ENCODE assay signal across 1 cellular context in the genomic region with DNA sequence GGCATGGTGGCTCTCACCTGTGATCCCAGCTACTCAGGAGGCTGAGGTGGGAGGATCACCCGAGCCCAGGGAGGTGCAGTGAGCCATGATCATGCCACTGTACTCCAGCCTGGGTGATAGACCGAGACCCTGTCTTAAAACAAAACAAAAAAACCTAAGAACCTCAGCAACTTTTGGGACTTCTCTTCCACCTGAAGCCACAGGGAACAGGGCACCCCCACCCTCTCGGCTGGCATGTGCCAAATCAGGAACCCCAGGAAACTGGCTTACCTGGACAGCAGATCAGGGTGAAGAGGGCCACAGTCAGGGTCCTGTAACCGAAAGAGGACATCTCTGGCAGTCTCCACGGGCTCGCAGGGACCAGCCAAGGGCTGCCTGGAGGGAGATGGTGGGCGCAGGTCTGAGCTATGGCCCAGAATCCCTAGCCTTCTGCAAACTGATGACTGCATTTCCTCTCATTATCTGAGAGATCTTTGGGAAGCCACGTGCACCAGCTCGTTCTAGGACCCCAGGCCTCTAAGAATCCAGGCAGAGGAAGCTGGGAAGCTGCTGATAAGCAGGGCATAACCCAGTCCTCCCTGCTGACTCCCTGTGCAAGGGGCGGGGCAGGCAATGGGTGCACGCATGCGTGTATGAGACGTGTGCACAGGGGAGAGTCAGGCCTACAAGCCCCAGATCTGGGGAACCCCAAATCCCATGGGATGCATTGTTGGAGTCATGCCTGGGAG.
TF ChIP-seq lines count a peak whose summit lies in the region.

No MANE protein-coding gene starts in this region.

TF ChIP-seq in K562, 482 proteins besides CTCF, POLR2A, EP300 and RAD21 (continued from another document and continues in another):
- no peak for TF ChIP-seq NFATC3 (IDR thresholded peaks at IDR 0.05)
- peak; percentile 61 for TF ChIP-seq CHD1 (IDR thresholded peaks at IDR 0.05; ENCODE audit: low read length)
- TF ChIP-seq, protein P1, sequence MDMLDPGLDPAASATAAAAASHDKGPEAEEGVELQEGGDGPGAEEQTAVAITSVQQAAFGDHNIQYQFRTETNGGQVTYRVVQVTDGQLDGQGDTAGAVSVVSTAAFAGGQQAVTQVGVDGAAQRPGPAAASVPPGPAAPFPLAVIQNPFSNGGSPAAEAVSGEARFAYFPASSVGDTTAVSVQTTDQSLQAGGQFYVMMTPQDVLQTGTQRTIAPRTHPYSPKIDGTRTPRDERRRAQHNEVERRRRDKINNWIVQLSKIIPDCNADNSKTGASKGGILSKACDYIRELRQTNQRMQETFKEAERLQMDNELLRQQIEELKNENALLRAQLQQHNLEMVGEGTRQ (CRISPR knock-in tag; IDR thresholded peaks at IDR 0.05), result peak; percentile 68
- TF ChIP-seq HMGN3 (IDR thresholded peaks at IDR 0.05; ENCODE audit: borderline replicate concordance, extremely low read depth, insufficient read length, low read depth, low read length), result peak; percentile 76
- peak; percentile 43; the same call in 1 of the 2 replicates for TF ChIP-seq FOXM1 (IDR thresholded peaks at IDR 0.05; ENCODE audit: low read depth)
- TF ChIP-seq FOXM1 (CRISPR knock-in tag; IDR thresholded peaks at IDR 0.05; ENCODE audit: low read depth), result no peak
- TF ChIP-seq GATAD2B (IDR thresholded peaks at IDR 0.05; ENCODE audit: borderline replicate concordance), result peak; percentile 90; the same call in 1 of the 2 replicates
- peak; percentile 42; the same call in 1 of the 2 replicates for TF ChIP-seq NFE2 (IDR thresholded peaks at IDR 0.05; ENCODE audit: low read depth)
- TF ChIP-seq HINFP (tag; conservative IDR thresholded peaks at IDR 0.05; ENCODE audit: low read depth), result no peak
- TF ChIP-seq TFAP4 (CRISPR knock-in tag; IDR thresholded peaks at IDR 0.05; ENCODE audit: borderline replicate concordance), result peak; percentile 82
- peak in 1 of 2 experiments; percentile 94; a peak in 2 of 4 replicates for TF ChIP-seq SRF (CRISPR knock-in tag; IDR thresholded peaks at IDR 0.05)
- TF ChIP-seq ZNF311 (CRISPR knock-in tag; IDR thresholded peaks at IDR 0.05), result no peak
- TF ChIP-seq ZSCAN29 (IDR thresholded peaks at IDR 0.05), result no peak
- peak; percentile 71 for TF ChIP-seq RAD51 (IDR thresholded peaks at IDR 0.05; ENCODE audit: borderline replicate concordance, low read depth)
- TF ChIP-seq, protein P2, sequence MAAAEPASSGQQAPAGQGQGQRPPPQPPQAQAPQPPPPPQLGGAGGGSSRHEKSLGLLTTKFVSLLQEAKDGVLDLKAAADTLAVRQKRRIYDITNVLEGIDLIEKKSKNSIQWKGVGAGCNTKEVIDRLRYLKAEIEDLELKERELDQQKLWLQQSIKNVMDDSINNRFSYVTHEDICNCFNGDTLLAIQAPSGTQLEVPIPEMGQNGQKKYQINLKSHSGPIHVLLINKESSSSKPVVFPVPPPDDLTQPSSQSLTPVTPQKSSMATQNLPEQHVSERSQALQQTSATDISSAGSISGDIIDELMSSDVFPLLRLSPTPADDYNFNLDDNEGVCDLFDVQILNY (CRISPR knock-in tag; IDR thresholded peaks at IDR 0.05), result no peak
- peak; percentile 82 for TF ChIP-seq JUN (IDR thresholded peaks at IDR 0.05; ENCODE audit: borderline replicate concordance, low read depth, low read length)
- no peak for TF ChIP-seq JUN (CRISPR knock-in tag; IDR thresholded peaks at IDR 0.05; ENCODE audit: borderline replicate concordance)
- TF ChIP-seq, protein P3, sequence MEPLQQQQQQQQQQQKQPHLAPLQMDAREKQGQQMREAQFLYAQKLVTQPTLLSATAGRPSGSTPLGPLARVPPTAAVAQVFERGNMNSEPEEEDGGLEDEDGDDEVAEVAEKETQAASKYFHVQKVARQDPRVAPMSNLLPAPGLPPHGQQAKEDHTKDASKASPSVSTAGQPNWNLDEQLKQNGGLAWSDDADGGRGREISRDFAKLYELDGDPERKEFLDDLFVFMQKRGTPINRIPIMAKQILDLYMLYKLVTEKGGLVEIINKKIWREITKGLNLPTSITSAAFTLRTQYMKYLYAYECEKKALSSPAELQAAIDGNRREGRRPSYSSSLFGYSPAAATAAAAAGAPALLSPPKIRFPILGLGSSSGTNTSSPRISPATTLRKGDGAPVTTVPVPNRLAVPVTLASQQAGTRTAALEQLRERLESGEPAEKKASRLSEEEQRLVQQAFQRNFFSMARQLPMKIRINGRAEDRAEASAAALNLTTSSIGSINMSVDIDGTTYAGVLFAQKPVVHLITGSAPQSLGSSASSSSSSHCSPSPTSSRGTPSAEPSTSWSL (CRISPR knock-in tag; IDR thresholded peaks at IDR 0.05; ENCODE audit: borderline replicate concordance), result no peak
- no peak for TF ChIP-seq ZNF444 (CRISPR knock-in tag; IDR thresholded peaks at IDR 0.05)
- TF ChIP-seq NEUROD1 (IDR thresholded peaks at IDR 0.05; ENCODE audit: borderline replicate concordance, low read depth, low read length, partially characterized antibody), result peak; percentile 66
- no peak for TF ChIP-seq ZNF707 (CRISPR knock-in tag; conservative IDR thresholded peaks at IDR 0.05)
- no peak for TF ChIP-seq PTBP1 (IDR thresholded peaks at IDR 0.05; ENCODE audit: low read depth, low read length)
- TF ChIP-seq PCBP2 (IDR thresholded peaks at IDR 0.05; ENCODE audit: low read depth, low read length, poor library complexity, severe bottlenecking), result no peak
- TF ChIP-seq SUPT5H (IDR thresholded peaks at IDR 0.05), result peak; percentile 70
- TF ChIP-seq XRCC5 (IDR thresholded peaks at IDR 0.05; ENCODE audit: low read depth, low read length), result 0 out of 2 replicates have a peak, but pooled peaks have one; percentile 32
- TF ChIP-seq DACH1 (IDR thresholded peaks at IDR 0.05; ENCODE audit: partially characterized antibody), result no peak
- no peak for TF ChIP-seq TCF7 (IDR thresholded peaks at IDR 0.05; ENCODE audit: borderline replicate concordance)
- TF ChIP-seq SMC3 (conservative IDR thresholded peaks at IDR 0.05; ENCODE audit: insufficient read depth, low read depth, low read length), result no peak
- TF ChIP-seq HDAC3 (IDR thresholded peaks at IDR 0.05; ENCODE audit: borderline replicate concordance, partially characterized antibody), result peak; percentile 47
- TF ChIP-seq TEAD4 (IDR thresholded peaks at IDR 0.05; ENCODE audit: low read length), result peak; percentile 90
- no peak for TF ChIP-seq TEAD4 (CRISPR knock-in tag; IDR thresholded peaks at IDR 0.05; ENCODE audit: borderline replicate concordance)
- TF ChIP-seq MTF1 (CRISPR knock-in tag; IDR thresholded peaks at IDR 0.05; ENCODE audit: borderline replicate concordance), result no peak
- no peak for TF ChIP-seq ZNF778 (CRISPR knock-in tag; IDR thresholded peaks at IDR 0.05)
- peak; percentile 62 for TF ChIP-seq NFIC (IDR thresholded peaks at IDR 0.05)
- peak; percentile 95 for TF ChIP-seq ZNF592 (IDR thresholded peaks at IDR 0.05)
- peak; percentile 85 for TF ChIP-seq CBFA2T2 (conservative IDR thresholded peaks at IDR 0.05)
- TF ChIP-seq FOXK1 (CRISPR knock-in tag; IDR thresholded peaks at IDR 0.05; ENCODE audit: borderline replicate concordance), result no peak
- TF ChIP-seq PHB2 (IDR thresholded peaks at IDR 0.05; ENCODE audit: low read depth), result no peak
- TF ChIP-seq CTBP1 (IDR thresholded peaks at IDR 0.05; ENCODE audit: borderline replicate concordance), result peak; percentile 93
- TF ChIP-seq, protein P4, sequence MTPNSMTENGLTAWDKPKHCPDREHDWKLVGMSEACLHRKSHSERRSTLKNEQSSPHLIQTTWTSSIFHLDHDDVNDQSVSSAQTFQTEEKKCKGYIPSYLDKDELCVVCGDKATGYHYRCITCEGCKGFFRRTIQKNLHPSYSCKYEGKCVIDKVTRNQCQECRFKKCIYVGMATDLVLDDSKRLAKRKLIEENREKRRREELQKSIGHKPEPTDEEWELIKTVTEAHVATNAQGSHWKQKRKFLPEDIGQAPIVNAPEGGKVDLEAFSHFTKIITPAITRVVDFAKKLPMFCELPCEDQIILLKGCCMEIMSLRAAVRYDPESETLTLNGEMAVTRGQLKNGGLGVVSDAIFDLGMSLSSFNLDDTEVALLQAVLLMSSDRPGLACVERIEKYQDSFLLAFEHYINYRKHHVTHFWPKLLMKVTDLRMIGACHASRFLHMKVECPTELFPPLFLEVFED (CRISPR knock-in tag; conservative IDR thresholded peaks at IDR 0.05), result no peak
- TF ChIP-seq EGR1 (conservative IDR thresholded peaks at IDR 0.05), result no peak
- no peak for TF ChIP-seq MCM2 (IDR thresholded peaks at IDR 0.05; ENCODE audit: low read depth)
- no peak for TF ChIP-seq ZNF518B (CRISPR knock-in tag; IDR thresholded peaks at IDR 0.05)
